In genomic region chr16:89417352-89417751, GRCh38 we compare ENCODE assay signal across 1 cellular context.
TF ChIP-seq lines count a peak whose summit lies in the region.

No MANE protein-coding gene starts in this region.

TF ChIP-seq in HepG2, 621 proteins besides CTCF, POLR2A, EP300 and RAD21 (continued from another document and continues in another):
- TF ChIP-seq ZNF687 (CRISPR knock-in tag; IDR thresholded peaks at IDR 0.05): peak; percentile 85
- 0 out of 2 replicates have a peak, but pooled peaks have one; percentile 31 for TF ChIP-seq ZBTB43 (CRISPR knock-in tag; conservative IDR thresholded peaks at IDR 0.05)
- TF ChIP-seq KLF9 (CRISPR knock-in tag; IDR thresholded peaks at IDR 0.05; ENCODE audit: low read depth): no peak
- no peak for TF ChIP-seq PAF1 (CRISPR knock-in tag; IDR thresholded peaks at IDR 0.05)
- TF ChIP-seq BCL6 (CRISPR knock-in tag; IDR thresholded peaks at IDR 0.05): peak; percentile 38; the same call in 1 of the 2 replicates
- TF ChIP-seq CERS6 (CRISPR knock-in tag; IDR thresholded peaks at IDR 0.05): no peak
- TF ChIP-seq ZBED4 (CRISPR knock-in tag; IDR thresholded peaks at IDR 0.05; ENCODE audit: borderline replicate concordance): no peak
- peak; percentile 40; the same call in 1 of the 2 replicates for TF ChIP-seq ZNF749 (CRISPR knock-in tag; IDR thresholded peaks at IDR 0.05; ENCODE audit: borderline replicate concordance)
- no peak for TF ChIP-seq ZNF839 (CRISPR knock-in tag; IDR thresholded peaks at IDR 0.05; ENCODE audit: borderline replicate concordance)
- no peak for TF ChIP-seq ZNF646 (CRISPR knock-in tag; IDR thresholded peaks at IDR 0.05)
- no peak for TF ChIP-seq ZNF451 (CRISPR knock-in tag; IDR thresholded peaks at IDR 0.05)
- TF ChIP-seq GATAD2A (CRISPR knock-in tag; IDR thresholded peaks at IDR 0.05): peak; percentile 71
- TF ChIP-seq RBM39 (IDR thresholded peaks at IDR 0.05; ENCODE audit: low read depth, low read length, poor library complexity, severe bottlenecking): no peak
- TF ChIP-seq NR2F2 (IDR thresholded peaks at IDR 0.05; ENCODE audit: borderline replicate concordance, low read depth): no peak
- no peak for TF ChIP-seq RORA (CRISPR knock-in tag; IDR thresholded peaks at IDR 0.05)
- TF ChIP-seq RFXAP (CRISPR knock-in tag; IDR thresholded peaks at IDR 0.05; ENCODE audit: borderline replicate concordance): 0 out of 2 replicates have a peak, but pooled peaks have one; percentile 40
- TF ChIP-seq KDM6A (CRISPR knock-in tag; IDR thresholded peaks at IDR 0.05; ENCODE audit: low read depth): no peak
- peak; percentile 53 for TF ChIP-seq TEAD3 (CRISPR knock-in tag; optimal IDR thresholded peaks at IDR 0.05; ENCODE audit: borderline replicate concordance)
- TF ChIP-seq MNT (IDR thresholded peaks at IDR 0.05): peak; percentile 92
- TF ChIP-seq ZNF720 (CRISPR knock-in tag; IDR thresholded peaks at IDR 0.05): no peak
- TF ChIP-seq ETV5 (CRISPR knock-in tag; IDR thresholded peaks at IDR 0.05; ENCODE audit: borderline replicate concordance): 0 out of 2 replicates have a peak, but pooled peaks have one; percentile 26
- peak; percentile 32; the same call in 1 of the 2 replicates for TF ChIP-seq FOXA3 (CRISPR knock-in tag; IDR thresholded peaks at IDR 0.05)
- TF ChIP-seq POLR2G (IDR thresholded peaks at IDR 0.05; ENCODE audit: low read depth, low read length): no peak
- TF ChIP-seq SKI (IDR thresholded peaks at IDR 0.05; ENCODE audit: partially characterized antibody): no peak
- no peak for TF ChIP-seq NONO (IDR thresholded peaks at IDR 0.05)
- no peak for TF ChIP-seq NONO (CRISPR knock-in tag; conservative IDR thresholded peaks at IDR 0.05)
- TF ChIP-seq MTA1 (CRISPR knock-in tag; IDR thresholded peaks at IDR 0.05; ENCODE audit: borderline replicate concordance): 0 out of 2 replicates have a peak, but pooled peaks have one; percentile 57
- peak; percentile 97 for TF ChIP-seq ZNF263 (CRISPR knock-in tag; IDR thresholded peaks at IDR 0.05)
- no peak for TF ChIP-seq HOXA7 (CRISPR knock-in tag; IDR thresholded peaks at IDR 0.05)
- TF ChIP-seq MXD1 (CRISPR knock-in tag; IDR thresholded peaks at IDR 0.05): peak; percentile 45; the same call in 1 of the 2 replicates
- no peak for TF ChIP-seq ZNF747 (CRISPR knock-in tag; IDR thresholded peaks at IDR 0.05; ENCODE audit: borderline replicate concordance)
- TF ChIP-seq CC2D1A (CRISPR knock-in tag; IDR thresholded peaks at IDR 0.05): no peak
- peak; percentile 74 for TF ChIP-seq TFE3 (CRISPR knock-in tag; IDR thresholded peaks at IDR 0.05)
- peak; percentile 60; the same call in 1 of the 2 replicates for TF ChIP-seq SIN3A (IDR thresholded peaks at IDR 0.05; ENCODE audit: borderline replicate concordance, low read depth, low read length)
- no peak for TF ChIP-seq EEA1 (CRISPR knock-in tag; IDR thresholded peaks at IDR 0.05; ENCODE audit: borderline replicate concordance)
- TF ChIP-seq ZNF136 (CRISPR knock-in tag; IDR thresholded peaks at IDR 0.05; ENCODE audit: low read depth): no peak
- no peak for TF ChIP-seq ZNF850 (CRISPR knock-in tag; conservative IDR thresholded peaks at IDR 0.05)
- 0 out of 2 replicates have a peak, but pooled peaks have one; percentile 57 for TF ChIP-seq ZNF550 (CRISPR knock-in tag; IDR thresholded peaks at IDR 0.05; ENCODE audit: borderline replicate concordance)
